ENCODE assay signal across 23 cellular contexts in the genomic region with DNA sequence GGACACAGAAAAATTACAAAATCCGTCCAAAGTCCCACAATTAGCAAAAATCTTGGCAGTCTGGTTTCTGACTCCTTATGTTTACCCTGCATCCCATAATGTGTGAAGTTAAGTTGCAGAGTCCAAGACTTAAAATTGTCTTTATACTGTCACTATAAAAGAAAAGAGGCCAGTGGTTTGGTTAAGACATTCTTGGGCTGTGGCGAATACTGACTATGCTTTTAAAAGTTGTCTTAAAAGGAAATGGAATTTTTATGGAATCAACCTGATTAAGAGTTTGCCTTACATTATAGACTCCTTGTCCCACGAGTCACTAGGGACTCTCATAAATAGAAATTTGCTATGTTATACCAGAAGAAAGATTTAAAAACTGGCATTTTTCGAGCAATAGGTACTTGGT. TPM values are rescaled to one million over a fixed set of nuclear protein-coding genes. Genes with fewer than 3 reads are reported as not detected.
"Had no signal": no experiment of that assay in that cellular context is flagged by ENCODE, and none has a peak within 500 bp of the region (broad histone marks: within the 10 kb centered on the region; RNA-seq: fewer than 3 reads in every experiment).

No MANE protein-coding gene starts in this region.

- H3K4me3 ChIP-seq: Peyer's patch, SJSA1 had no signal

- H3K9me3 ChIP-seq: Peyer's patch, SJSA1, SK-N-SH had no signal

- DNase-seq: IMR-90, Karpas-422, KG1, MM.1S, NCI-H1092 treated with DMSO at 0.1 percent for 48 hours, NCI-H1436, NCI-H187, NCI-H2029, NCI-H2081 treated with DMSO at 0.1 percent for 48 hours, NCI-H2171, NCI-H226, NCI-H510A, NCI-H524 treated with DMSO at 0.1 percent for 48 hours, NCI-H69, NCI-H774, Peyer's patch, SIG-M5, SK-N-SH, SW 1271 had no signal

- ATAC-seq: HepG2, Right ventricle myocardium inferior had no signal

- H3K36me3 ChIP-seq: Peyer's patch, SJSA1 had no signal

- H3K4me1 ChIP-seq: Peyer's patch, SJSA1 had no signal

- H3K27me3 ChIP-seq: Peyer's patch, SJSA1 had no signal

- H3K27ac ChIP-seq: Peyer's patch, SJSA1 had no signal

RNA-seq across cellular contexts. Expression of gene NTNG1, which starts 31.6 kb away (rescaled TPM):
- total RNA-seq: HepG2, RPMI7951, SJSA1 had no signal
- polyA plus RNA-seq: HepG2 had no signal
